ENCODE assay signal across 1 cellular context in genomic region chr2:171165967-171166327, GRCh38.
TF ChIP-seq lines count a peak whose summit lies in the region.

No MANE protein-coding gene starts in this region.

TF ChIP-seq in GM12878, 131 proteins besides CTCF, POLR2A, EP300 and RAD21:
- TF ChIP-seq TAF1 (IDR thresholded peaks at IDR 0.05; ENCODE audit: borderline replicate concordance, low read depth, low read length) (no peak), NRF1 (conservative IDR thresholded peaks at IDR 0.05; ENCODE audit: low read depth, low read length) (no peak), ZNF622 (IDR thresholded peaks at IDR 0.05) (no peak), CEBPB (IDR thresholded peaks at IDR 0.05; ENCODE audit: borderline replicate concordance in 1 of 2, low read depth in 2 of 2, low read length in 2 of 2) (no peak), LARP7 (IDR thresholded peaks at IDR 0.05) (no peak), HDGF (IDR thresholded peaks at IDR 0.05) (no peak), ASH2L (IDR thresholded peaks at IDR 0.05; ENCODE audit: borderline replicate concordance, low read depth) (no peak), IKZF2 (IDR thresholded peaks at IDR 0.05) (no peak), NKRF (conservative IDR thresholded peaks at IDR 0.05) (no peak), BACH1 (IDR thresholded peaks at IDR 0.05; ENCODE audit: borderline replicate concordance) (no peak), NBN (IDR thresholded peaks at IDR 0.05) (no peak), YY1 (IDR thresholded peaks at IDR 0.05; ENCODE audit: low read depth, low read length) (no peak), WRNIP1 (IDR thresholded peaks at IDR 0.05; ENCODE audit: borderline replicate concordance, low read depth, low read length) (no peak), HCFC1 (IDR thresholded peaks at IDR 0.05; ENCODE audit: low read length) (no peak)
- TF ChIP-seq, protein P1, sequence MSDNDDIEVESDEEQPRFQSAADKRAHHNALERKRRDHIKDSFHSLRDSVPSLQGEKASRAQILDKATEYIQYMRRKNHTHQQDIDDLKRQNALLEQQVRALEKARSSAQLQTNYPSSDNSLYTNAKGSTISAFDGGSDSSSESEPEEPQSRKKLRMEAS (IDR thresholded peaks at IDR 0.05; ENCODE audit: low read depth, low read length): no peak
